In genomic region chr5:66828046-66828550, GRCh38 we compare ENCODE assay signal across 8 cellular contexts.
DNase-seq lines count a peak whose midpoint lies in the region; ATAC-seq, FAIRE-seq and TF ChIP-seq lines count a peak whose summit lies in the region.

No MANE protein-coding gene starts in this region.

- 18% methylated on average over 5 of the region's 5 CpGs for WGBS in suprapubic skin

- peak overlapping the region; percentile 84 for H3K4me3 Mint-ChIP-seq in activated naive CD8-positive, alpha-beta T cell treated with anti-CD3 and anti-CD28 coated beads for 36 hours

- intact Hi-C loops in Right ventricle myocardium inferior (cut with DNase I) (loop anchor here (5.0 kb wide), 3 partner anchors 64 to 324 kb away; no protein-coding TSS in a partner anchor), cardiac septum (cut with DNase I) (no loop called here)

- peaks cover 46% of the 10 kb centered on the region for H3K27me3 Mint-ChIP-seq in activated naive CD8-positive, alpha-beta T cell treated with anti-CD3 and anti-CD28 coated beads for 36 hours

- H3K4me1 ChIP-seq in keratinocyte (ENCODE audit: control insufficient read depth, extremely low read depth, insufficient read depth, low read length) (peaks cover 18% of the 10 kb centered on the region), suprapubic skin (peaks cover 31% of the 10 kb centered on the region)

- H3K9me1 ChIP-seq in keratinocyte (ENCODE audit: control insufficient read depth, extremely low read depth, insufficient read depth, low read length), result no peaks in the 10 kb centered on the region

- no peaks in the 10 kb centered on the region for H4K20me1 ChIP-seq in keratinocyte (ENCODE audit: control insufficient read depth, extremely low read depth, insufficient read depth, low read length)

- H3K36me3 ChIP-seq in keratinocyte (ENCODE audit: control insufficient read depth in 2 of 2, extremely low read depth in 1 of 2, insufficient read depth in 2 of 2, low read length in 2 of 2) (no peaks in the 10 kb centered on the region), suprapubic skin (no peaks in the 10 kb centered on the region)

- DNase-seq in Right ventricle myocardium inferior (ENCODE audit: missing footprints) (no peak), cardiac septum (ENCODE audit: low spot score) (no peak), keratinocyte (ENCODE audit: low read depth, low spot score) (no peak), suprapubic skin (ENCODE audit: low spot score in 2 of 2) (no peak), H54 (ENCODE audit: insufficient read length, low spot score) (no peak), foreskin melanocyte (no peak), OCI-M1 (lab: John Stamatoyannopoulos, UW) (no peak)
- no peak for DNase-seq in activated naive CD8-positive, alpha-beta T cell treated with anti-CD3 and anti-CD28 coated beads for 36 hours

- peak overlapping the region; percentile 80 for H3K27ac ChIP-seq in keratinocyte (ENCODE audit: control insufficient read depth, insufficient read depth, low read length)
- no peak overlapping the region for H3K27ac ChIP-seq in suprapubic skin

- H3K79me2 ChIP-seq in keratinocyte (ENCODE audit: control insufficient read depth, insufficient read depth, low read length), result peaks cover 2% of the 10 kb centered on the region

- TF ChIP-seq EP300 in suprapubic skin (IDR thresholded peaks at IDR 0.05), result no peak

- peak overlapping the region; percentile 36 for H2AFZ ChIP-seq in keratinocyte (ENCODE audit: control insufficient read depth, low read length)

- peaks cover 23% of the 10 kb centered on the region for H3K4me1 Mint-ChIP-seq in activated naive CD8-positive, alpha-beta T cell treated with anti-CD3 and anti-CD28 coated beads for 36 hours

- dilution Hi-C loops in keratinocyte (cut with MboI; ENCODE audit: extremely low pct_ligation_motif_present, low sequenced_read_pairs), result no loop called here

- H3K4me2 ChIP-seq in keratinocyte (ENCODE audit: control insufficient read depth, extremely low read depth, insufficient read depth, low read depth, low read length), result peak overlapping the region; percentile 84

- peak overlapping the region; percentile 84 for H3K9ac ChIP-seq in keratinocyte (ENCODE audit: control insufficient read depth, extremely low read depth, insufficient read depth, low read length)

- peaks cover 2% of the 10 kb centered on the region for H3K36me3 Mint-ChIP-seq in activated naive CD8-positive, alpha-beta T cell treated with anti-CD3 and anti-CD28 coated beads for 36 hours

- no peaks in the 10 kb centered on the region for H3K27me3 ChIP-seq in keratinocyte (ENCODE audit: control insufficient read depth, extremely low read depth, insufficient read depth, low read length)
- H3K27me3 ChIP-seq in suprapubic skin, result no peaks in the 10 kb centered on the region

- H3K9me3 Mint-ChIP-seq in activated naive CD8-positive, alpha-beta T cell treated with anti-CD3 and anti-CD28 coated beads for 36 hours, result no peaks in the 10 kb centered on the region

- TF ChIP-seq POLR2A in suprapubic skin (IDR thresholded peaks at IDR 0.05) (no peak), H54 (IDR thresholded peaks at IDR 0.05; ENCODE audit: low read depth, low read length) (no peak)

- H3K27ac Mint-ChIP-seq in activated naive CD8-positive, alpha-beta T cell treated with anti-CD3 and anti-CD28 coated beads for 36 hours, result peak overlapping the region; percentile 81

- H3K4me3 ChIP-seq in keratinocyte (ENCODE audit: control insufficient read depth in 2 of 3, extremely low read depth in 1 of 3, insufficient read depth in 2 of 3, low read depth in 1 of 3, low read length in 3 of 3), result peak overlapping the region; percentile 54 to 77 (median 62)
- peak overlapping the region; percentile 46 for H3K4me3 ChIP-seq in suprapubic skin

- ATAC-seq in Right ventricle myocardium inferior, result peak; percentile 47

- H3K9me3 ChIP-seq in keratinocyte (ENCODE audit: control insufficient read depth, low read depth, low read length) (no peaks in the 10 kb centered on the region), suprapubic skin (no peaks in the 10 kb centered on the region)

- TF ChIP-seq CTCF in keratinocyte (optimal IDR thresholded peaks at IDR 0.05 in 1 of 3, IDR thresholded peaks at IDR 0.05 in 1 of 3, conservative IDR thresholded peaks at IDR 0.05 in 1 of 3; ENCODE audit: extremely low read depth in 1 of 3, insufficient read depth in 2 of 3, low read length in 3 of 3) (no peak), suprapubic skin (IDR thresholded peaks at IDR 0.05) (no peak)

- FAIRE-seq in keratinocyte (lab: Jason Lieb, UNC), result no peak
- no peak for FAIRE-seq in H54 (lab: Jason Lieb, UNC)
